In genomic region chr4:8086751-8087445, GRCh38 we compare ENCODE assay signal across 17 cellular contexts.
DNase-seq lines count a peak whose midpoint lies in the region; ATAC-seq and TF ChIP-seq lines count a peak whose summit lies in the region.
"Had no signal": no experiment of that assay in that cellular context is flagged by ENCODE, and none has a peak within 500 bp of the region (broad histone marks: within the 10 kb centered on the region; RNA-seq: fewer than 3 reads in every experiment).

No MANE protein-coding gene starts in this region.

- no peak overlapping the region for H3K14ac ChIP-seq in neuronal stem cell (ENCODE audit: low read length)

- no peaks in the 10 kb centered on the region for H3K9me3 Mint-ChIP-seq in GM23338
- H3K9me3 Mint-ChIP-seq: HFFc6 had no signal

- no peak overlapping the region for H2BK15ac ChIP-seq in neuronal stem cell (ENCODE audit: low read length)

- H3K27me3 Mint-ChIP-seq in GM23338 (ENCODE audit: insufficient read depth, low read depth, poor library complexity) = peaks cover 7% of the 10 kb centered on the region

- no peak for DNase-seq in GM23338 (ENCODE audit: low spot score)
- DNase-seq in heart right ventricle = peak; percentile 25 to 34
- no peak for DNase-seq in neuronal stem cell (ENCODE audit: low spot score)
- DNase-seq in NCI-H1694 treated with DMSO at 0.1 percent for 48 hours (lab: John Stamatoyannopoulos, UW) = no peak
- no peak for DNase-seq in SK-N-DZ (ENCODE audit: low spot score)
- no peak for DNase-seq in NCI-H774 (lab: John Stamatoyannopoulos, UW)
- DNase-seq: DMS 273 treated with DMSO at 0.1 percent for 48 hours, DND-41, H7, HFFc6, NCI-H1105 treated with DMSO at 0.1 percent for 48 hours, NCI-H1694, NCI-H2171, OCI-M1, SIG-M5 had no signal

- no peak for TF ChIP-seq CTCF in GM23338 (conservative IDR thresholded peaks at IDR 0.05; ENCODE audit: low read depth in 2 of 2)
- TF ChIP-seq CTCF in heart right ventricle (IDR thresholded peaks at IDR 0.05) = no peak

- H3K27me3 ChIP-seq in BLaER1 (no peaks in the 10 kb centered on the region), GM23338 (ENCODE audit: insufficient read depth) (no peaks in the 10 kb centered on the region), heart right ventricle (no peaks in the 10 kb centered on the region), neuronal stem cell (ENCODE audit: control insufficient read depth in 3 of 3, insufficient read depth in 3 of 3, low read depth in 1 of 3, low read length in 3 of 3) (peaks cover 0 to 9% (median 0%) of the 10 kb centered on the region in 3 experiments)

- H3K9me2 ChIP-seq in GM23338 (ENCODE audit: insufficient read depth) = no peaks in the 10 kb centered on the region

- H3K27ac Mint-ChIP-seq in GM23338 = no peak overlapping the region
- H3K27ac Mint-ChIP-seq: HFFc6 had no signal

- no peak overlapping the region for H2AFZ ChIP-seq in GM23338
- no peak overlapping the region for H2AFZ ChIP-seq in neuronal stem cell (ENCODE audit: low read length)

- no peak overlapping the region for H3K4ac ChIP-seq in neuronal stem cell (ENCODE audit: low read length)

- no peak overlapping the region for H4K91ac ChIP-seq in neuronal stem cell (ENCODE audit: low read depth, low read length, poor library complexity)

- H3K4me3 Mint-ChIP-seq in GM23338 = no peak overlapping the region
- H3K4me3 Mint-ChIP-seq: HFFc6 had no signal

- no peaks in the 10 kb centered on the region for H3K36me3 Mint-ChIP-seq in GM23338 (ENCODE audit: low read depth)

- H2AK5ac ChIP-seq in neuronal stem cell (ENCODE audit: low read depth, low read length) = peak overlapping the region; percentile 75

- 0 out of 2 replicates have a peak overlapping the region, but pooled peaks have one; percentile 27 for H3K9ac ChIP-seq in BLaER1
- H3K9ac ChIP-seq in neuronal stem cell (ENCODE audit: low read depth, low read length, poor library complexity) = no peak overlapping the region

- H3K79me1 ChIP-seq in neuronal stem cell (ENCODE audit: low read depth, low read length) = no peaks in the 10 kb centered on the region

- WGBS in heart right ventricle, 2 donors = 63 to 68% methylated on average over 14 of the region's 14 CpGs
- no CpG with 5 or more reads among the region's 14 CpGs for WGBS in neuronal stem cell (ENCODE audit: extremely low coverage in 2 of 2, insufficient read length in 2 of 2, insufficient replicate concordance in 1 of 2), 2 donors

- H3K9me3 ChIP-seq in BLaER1 (peaks cover 11% of the 10 kb centered on the region), heart right ventricle (no peaks in the 10 kb centered on the region), neuronal stem cell (replicated peaks in 1 of 2; ENCODE audit: control insufficient read depth in 2 of 2, insufficient read depth in 1 of 2, low read depth in 1 of 2, low read length in 2 of 2) (no peaks in the 10 kb centered on the region)

- no peaks in the 10 kb centered on the region for H3F3A ChIP-seq in GM23338 (replicated peaks; ENCODE audit: low read depth)

- no peak overlapping the region for H3K18ac ChIP-seq in neuronal stem cell (ENCODE audit: low read length)

- H3K4me1 ChIP-seq in BLaER1 (peaks cover 67% of the 10 kb centered on the region), GM23338 (ENCODE audit: insufficient read depth) (no peaks in the 10 kb centered on the region), heart right ventricle (peaks cover 0 to 26% (median 3%) of the 10 kb centered on the region in 9 donors), neuronal stem cell (ENCODE audit: control insufficient read depth in 2 of 2, insufficient read depth in 1 of 2, low read depth in 1 of 2, low read length in 2 of 2) (peaks cover 0 to 4% of the 10 kb centered on the region in 2 donors)

- H3K36me3 ChIP-seq in BLaER1 = no peaks in the 10 kb centered on the region
- H3K36me3 ChIP-seq in GM23338 (ENCODE audit: insufficient read depth) = no peaks in the 10 kb centered on the region
- no peaks in the 10 kb centered on the region for H3K36me3 ChIP-seq in heart right ventricle
- H3K36me3 ChIP-seq in neuronal stem cell (replicated peaks in 1 of 2; ENCODE audit: control insufficient read depth in 2 of 2, insufficient read depth in 2 of 2, low read length in 2 of 2) = no peaks in the 10 kb centered on the region

- peak; percentile 22 for ATAC-seq in GM23338
- ATAC-seq in heart right ventricle = peak in 2 of 8 donors; percentile 32 to 34
- ATAC-seq: K562 had no signal

- H3K4me3 ChIP-seq in BLaER1 = no peak overlapping the region
- H3K4me3 ChIP-seq in GM23338 = no peak overlapping the region
- H3K4me3 ChIP-seq in heart right ventricle = no peak overlapping the region
- no peak overlapping the region for H3K4me3 ChIP-seq in neuronal stem cell (ENCODE audit: low read length in 2 of 2)
- H3K4me3 ChIP-seq: K562 had no signal

- no peak overlapping the region for H2BK120ac ChIP-seq in neuronal stem cell (ENCODE audit: low read depth, low read length)

- H3K23ac ChIP-seq in neuronal stem cell (ENCODE audit: low read depth, low read length, poor library complexity) = no peak overlapping the region

- no peak overlapping the region for H2BK12ac ChIP-seq in neuronal stem cell (ENCODE audit: low read length)

- peak overlapping the region; percentile 23 for H3K4me2 ChIP-seq in BLaER1
- no peak overlapping the region for H3K4me2 ChIP-seq in GM23338
- H3K4me2 ChIP-seq in neuronal stem cell (ENCODE audit: insufficient read depth, low read length, poor library complexity, severe bottlenecking) = no peak overlapping the region

- H2BK5ac ChIP-seq in neuronal stem cell (ENCODE audit: low read length) = no peak overlapping the region

- H4K8ac ChIP-seq in neuronal stem cell (ENCODE audit: low read depth, low read length) = peak overlapping the region; percentile 17

- H3K4me1 Mint-ChIP-seq in GM23338 = peaks cover 22% of the 10 kb centered on the region

- no peaks in the 10 kb centered on the region for H4K20me1 ChIP-seq in BLaER1
- H4K20me1 ChIP-seq in GM23338 (replicated peaks; ENCODE audit: insufficient read depth) = no peaks in the 10 kb centered on the region

- intact Hi-C loops in heart right ventricle (cut with DNase I) = no loop called here

- H3K79me2 ChIP-seq in GM23338 (replicated peaks; ENCODE audit: insufficient read depth) = no peaks in the 10 kb centered on the region

- H3K27ac ChIP-seq in BLaER1 (no peak overlapping the region), GM23338 (ENCODE audit: low read depth) (peak overlapping the region; percentile 39; the same call in 1 of the 2 replicates), heart right ventricle (no peak overlapping the region), neuronal stem cell (replicated peaks; ENCODE audit: low read length) (no peak overlapping the region)

TF ChIP-seq in GM23338, 12 proteins besides CTCF, POLR2A, EP300 and RAD21 (continues in another document):
- TF ChIP-seq JUNB (IDR thresholded peaks at IDR 0.05; ENCODE audit: unreplicated experiment) (no peak), EZH2 (IDR thresholded peaks at IDR 0.05; ENCODE audit: low read depth, unreplicated experiment) (no peak), POLR2AphosphoS5 (IDR thresholded peaks at IDR 0.05; ENCODE audit: low read depth) (no peak)

Comparison
In these comparisons a context has a peak if more than half of its experiments do, and no peak if none do; other contexts are left out.
1. DNase-seq: peak in heart right ventricle (2 of 2); none in GM23338 (single experiment), neuronal stem cell (single experiment), NCI-H1694 treated with DMSO at 0.1 percent for 48 hours (single experiment), SK-N-DZ (single experiment) and NCI-H774 (single experiment).